15 cellular contexts compared by ENCODE assay signal in the genomic region with DNA sequence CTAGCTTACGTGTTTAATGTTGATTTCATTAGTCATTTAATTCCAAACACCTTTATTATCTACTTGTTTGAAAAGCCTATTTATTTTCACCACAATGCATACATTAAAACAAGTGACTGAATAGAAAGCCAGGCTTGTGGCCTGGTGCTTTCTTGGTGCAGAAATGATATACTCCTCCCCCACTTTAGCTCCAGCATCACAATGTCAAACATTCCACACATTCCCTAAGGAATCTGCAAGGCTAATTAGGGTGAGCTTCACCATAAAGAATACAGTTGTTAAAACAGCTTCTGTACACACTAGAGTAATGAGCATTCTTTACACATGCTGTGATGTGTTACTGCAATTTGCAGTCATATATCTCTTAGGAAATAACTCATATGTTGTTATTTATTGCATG.
DNase-seq lines count a peak whose midpoint lies in the region; ATAC-seq and TF ChIP-seq lines count a peak whose summit lies in the region.
"Had no signal": no experiment of that assay in that cellular context is flagged by ENCODE, and none has a peak within 500 bp of the region (broad histone marks: within the 10 kb centered on the region; RNA-seq: fewer than 3 reads in every experiment).

No MANE protein-coding gene starts in this region.

- H3K27me3 ChIP-seq in Panc1 (ENCODE audit: control insufficient read depth, insufficient read depth, low read length), result no peaks in the 10 kb centered on the region
- H3K27me3 ChIP-seq: BLaER1 treated with 17β-estradiol and CSF1 and Interleukin-3, amounts not matched to agents 10 nM and 100 nM had no signal

- BruUV-seq in Panc1 (replicated peaks; lab: Mats Ljungman, UMichigan), result no TSS peak

- no peak overlapping the region; the same call in 1 of the 2 replicates for H3K27ac ChIP-seq in Panc1 (ENCODE audit: low read length)
- H3K27ac ChIP-seq: BLaER1 treated with 17β-estradiol and CSF1 and Interleukin-3, amounts not matched to agents 10 nM and 100 nM had no signal

- H3K4me1 Mint-ChIP-seq in progenitor cell of endocrine pancreas (ENCODE audit: low read depth), result peaks cover 14% of the 10 kb centered on the region

- no peaks in the 10 kb centered on the region for H3K9me3 ChIP-seq in Panc1 (ENCODE audit: control insufficient read depth, insufficient read depth, low read depth, low read length)

- H3K4me3 ChIP-seq in Panc1 (ENCODE audit: low read depth in 2 of 2, low read length in 2 of 2), result no peak overlapping the region
- H3K4me3 ChIP-seq: BLaER1 treated with 17β-estradiol and CSF1 and Interleukin-3, amounts not matched to agents 10 nM and 100 nM; lung had no signal

- CTCF ChIA-PET in Panc1 (lab: Charles Lee), result no interaction called here

- intact Hi-C loops in Panc1 (cut with micrococcal nuclease; ENCODE audit: unreplicated experiment), result no loop called here

- no peaks in the 10 kb centered on the region for H3K36me3 ChIP-seq in Panc1 (ENCODE audit: control insufficient read depth, insufficient read depth, low read length)
- H3K36me3 ChIP-seq: BLaER1 treated with 17β-estradiol and CSF1 and Interleukin-3, amounts not matched to agents 10 nM and 100 nM had no signal

- H3K27ac Mint-ChIP-seq in progenitor cell of endocrine pancreas, result peak overlapping the region; percentile 62
- H3K27ac Mint-ChIP-seq: activated T-cell treated with anti-CD3 and anti-CD28 coated beads, Interleukin-2, amount 50 U/mL, for 72 hours had no signal

- ATAC-seq in Panc1, result peak; percentile 93
- ATAC-seq: activated T-cell treated with anti-CD3 and anti-CD28 coated beads, Interleukin-2, amount 50 U/mL, for 72 hours had no signal

- peaks cover 4% of the 10 kb centered on the region for H3K4me1 ChIP-seq in Panc1 (ENCODE audit: control insufficient read depth, insufficient read depth, low read length)

- H3K9me3 Mint-ChIP-seq in progenitor cell of endocrine pancreas (ENCODE audit: low read depth), result no peaks in the 10 kb centered on the region

- TF ChIP-seq CTCF in Panc1 (IDR thresholded peaks at IDR 0.05), result no peak
- no peak for TF ChIP-seq CTCF in progenitor cell of endocrine pancreas (IDR thresholded peaks at IDR 0.05; ENCODE audit: unreplicated experiment)

- H3K27me3 Mint-ChIP-seq in progenitor cell of endocrine pancreas, result no peaks in the 10 kb centered on the region

- H3K36me3 Mint-ChIP-seq in progenitor cell of endocrine pancreas (ENCODE audit: insufficient read depth), result no peaks in the 10 kb centered on the region

- H3K4me3 Mint-ChIP-seq in progenitor cell of endocrine pancreas (ENCODE audit: low read depth), result no peak overlapping the region
- H3K4me3 Mint-ChIP-seq: activated T-cell treated with anti-CD3 and anti-CD28 coated beads, Interleukin-2, amount 50 U/mL, for 72 hours had no signal

- POLR2A ChIA-PET in Panc1 (lab: Charles Lee), result interaction anchor here (1.1 kb wide), 1 partner anchor 15 kb away, joined by 3 read pairs; no protein-coding TSS in a partner anchor

- peak; percentile 62 for DNase-seq in ELF-1 (ENCODE audit: low read depth, low spot score)
- peak; percentile 32 for DNase-seq in Panc1 (ENCODE audit: low read depth, low spot score)
- DNase-seq in iPS DF 19.7 (ENCODE audit: low read depth, low spot score), result peak; percentile 88
- DNase-seq in progenitor cell of endocrine pancreas (ENCODE audit: low spot score, unreplicated experiment), result no peak
- DNase-seq in SKM-1 (lab: John Stamatoyannopoulos, UW; ENCODE audit: unreplicated experiment), result no peak
- DNase-seq in dermis blood vessel endothelial cell, result no peak
- no peak for DNase-seq in NCI-H2081 treated with DMSO at 0.1 percent for 48 hours (lab: John Stamatoyannopoulos, UW)
- DNase-seq in NCI-H1694 (lab: John Stamatoyannopoulos, UW), result no peak
- DNase-seq: activated CD4-positive, alpha-beta T cell treated with anti-CD3 and anti-CD28 coated beads, Interleukin-2, amount 50 U/mL, for 48 hours; activated T-cell treated with anti-CD3 and anti-CD28 coated beads, Interleukin-2, amount 50 U/mL, for 72 hours; erythroblast; NCI-H2171; stimulated activated CD4-positive, alpha-beta T cell treated with anti-CD3 and anti-CD28 coated beads, Interleukin-12 subunit alpha, Interleukin-12 subunit beta, amount 100 ng/mL, for 4 hours had no signal

- in situ Hi-C loops in Panc1 (cut with HindIII; ENCODE audit: low pct_unique_long_range_greater_than_20kb, low sequenced_read_pairs), result no loop called here

Comparison
In these comparisons a context has a peak if more than half of its experiments do, and no peak if none do; other contexts are left out.
1. DNase-seq: peak in ELF-1 (single experiment), Panc1 (single experiment) and iPS DF 19.7 (single experiment); none in progenitor cell of endocrine pancreas (single experiment), SKM-1 (single experiment), dermis blood vessel endothelial cell (single experiment), NCI-H2081 treated with DMSO at 0.1 percent for 48 hours (single experiment) and NCI-H1694 (single experiment).